In genomic region chr5:14992757-14993725, GRCh38 we compare ENCODE assay signal across 8 cellular contexts.
DNase-seq lines count a peak whose midpoint lies in the region; ATAC-seq, FAIRE-seq and TF ChIP-seq lines count a peak whose summit lies in the region.
"Not testable (repeated sequence)": the region's sequence is repeated elsewhere in the genome, so short reads cannot be mapped to it uniquely, and the experiment has no call there.

No MANE protein-coding gene starts in this region.

- peak overlapping the region; percentile 58 for H3K4me3 ChIP-seq in OCI-LY1 (ENCODE audit: low read depth, low read length, poor library complexity, severe bottlenecking)
- H3K4me3 ChIP-seq in colonic mucosa = peak overlapping the region; percentile 3

- H3F3A ChIP-seq in OCI-LY1 (ENCODE audit: insufficient read depth, low read length) = not testable (repeated sequence)

- peak; percentile 78 for FAIRE-seq in GM12891 (lab: Jason Lieb, UNC)

- intact Hi-C loops in colonic mucosa (cut with DNase I); sciatic nerve (cut with DNase I): not testable (repeated sequence)

- not testable (repeated sequence) for H3K9me2 ChIP-seq in OCI-LY1 (ENCODE audit: low read depth, low read length)

- H3K79me2 ChIP-seq in OCI-LY1 (ENCODE audit: insufficient read depth, low read length) = not testable (repeated sequence)

- ATAC-seq in GM21390 (IDR thresholded peaks at IDR 0.05; ENCODE audit: unreplicated experiment) (peak; percentile 81), HG03060 (IDR thresholded peaks at IDR 0.05; ENCODE audit: low read depth, unreplicated experiment) (peak; percentile 43), sciatic nerve (peak; percentile 55)
- peak; percentile 99 for ATAC-seq in stimulated activated naive CD8-positive, alpha-beta T cell treated with anti-CD3 and anti-CD28 coated beads, Interleukin-15, amount 100 ng/mL, for 72 hours

- H3K9ac ChIP-seq in OCI-LY1 (ENCODE audit: low read length) = peak overlapping the region; percentile 35; the same call in 1 of the 2 replicates
- H3K9ac ChIP-seq in colonic mucosa (ENCODE audit: low read depth in 2 of 2, low read length in 2 of 2) = not testable (repeated sequence)

- not testable (repeated sequence) for TF ChIP-seq POLR2A in GM12891 (IDR thresholded peaks at IDR 0.05; ENCODE audit: low read depth, low read length)

- not testable (repeated sequence) for DNase-seq in GM12891 (ENCODE audit: insufficient read length, low spot score); colonic mucosa; sciatic nerve (ENCODE audit: low spot score)
- DNase-seq in activated CD8-positive, alpha-beta memory T cell treated with anti-CD3 and anti-CD28 coated beads, Interleukin-2, amount 50 U/mL, for 48 hours = peak; percentile 68
- peak; percentile 44 to 73 for DNase-seq in stimulated activated naive CD8-positive, alpha-beta T cell treated with anti-CD3 and anti-CD28 coated beads, Interleukin-15, amount 100 ng/mL, for 72 hours

- H4K20me1 ChIP-seq in OCI-LY1 (ENCODE audit: insufficient read depth, low read length) = not testable (repeated sequence)

- not testable (repeated sequence) for H3K27me3 Mint-ChIP-seq in stimulated activated naive CD8-positive, alpha-beta T cell treated with anti-CD3 and anti-CD28 coated beads, Interleukin-15, amount 100 ng/mL, for 72 hours

- H3K27ac Mint-ChIP-seq in stimulated activated naive CD8-positive, alpha-beta T cell treated with anti-CD3 and anti-CD28 coated beads, Interleukin-15, amount 100 ng/mL, for 72 hours = peak overlapping the region; percentile 21 to 27

- peak overlapping the region; percentile 88 to 92 for H3K4me3 Mint-ChIP-seq in stimulated activated naive CD8-positive, alpha-beta T cell treated with anti-CD3 and anti-CD28 coated beads, Interleukin-15, amount 100 ng/mL, for 72 hours

- peaks cover 17% of the 10 kb centered on the region for H3K4me1 Mint-ChIP-seq in stimulated activated naive CD8-positive, alpha-beta T cell treated with anti-CD3 and anti-CD28 coated beads, Interleukin-15, amount 100 ng/mL, for 72 hours

- H3K4me1 ChIP-seq in OCI-LY1 (ENCODE audit: insufficient read depth, low read length, severe bottlenecking); colonic mucosa: not testable (repeated sequence)

- H2AFZ ChIP-seq in OCI-LY1 (ENCODE audit: low read length) = peak overlapping the region; percentile 6; the same call in 1 of the 2 replicates

- not testable (repeated sequence) for TF ChIP-seq CTCF in OCI-LY1 (IDR thresholded peaks at IDR 0.05; ENCODE audit: low read length); colonic mucosa (IDR thresholded peaks at IDR 0.05)

- not testable (repeated sequence) for H3K36me3 ChIP-seq in OCI-LY1 (ENCODE audit: insufficient read depth, low read length); colonic mucosa

- not testable (repeated sequence) for H3K27me3 ChIP-seq in OCI-LY1 (ENCODE audit: insufficient read depth, low read length); colonic mucosa

- H3K4me2 ChIP-seq in OCI-LY1 (ENCODE audit: low read length) = peak overlapping the region; percentile 77

- H3K9me3 ChIP-seq in OCI-LY1 (ENCODE audit: low read length); colonic mucosa: not testable (repeated sequence)

- H3K27ac ChIP-seq in OCI-LY1 (ENCODE audit: low read depth, low read length, poor library complexity, severe bottlenecking); colonic mucosa: not testable (repeated sequence)

- not testable (repeated sequence) for H3K9me3 Mint-ChIP-seq in stimulated activated naive CD8-positive, alpha-beta T cell treated with anti-CD3 and anti-CD28 coated beads, Interleukin-15, amount 100 ng/mL, for 72 hours

Comparison
In these comparisons a context has a peak if more than half of its experiments do, and no peak if none do; other contexts are left out.
1. ATAC-seq: peak in every context shown above with its lines; median percentile 99 in stimulated activated naive CD8-positive, alpha-beta T cell treated with anti-CD3 and anti-CD28 coated beads, Interleukin-15, amount 100 ng/mL, for 72 hours; 81 in GM21390; 55 in sciatic nerve; 43 in HG03060.